In the genomic region with DNA sequence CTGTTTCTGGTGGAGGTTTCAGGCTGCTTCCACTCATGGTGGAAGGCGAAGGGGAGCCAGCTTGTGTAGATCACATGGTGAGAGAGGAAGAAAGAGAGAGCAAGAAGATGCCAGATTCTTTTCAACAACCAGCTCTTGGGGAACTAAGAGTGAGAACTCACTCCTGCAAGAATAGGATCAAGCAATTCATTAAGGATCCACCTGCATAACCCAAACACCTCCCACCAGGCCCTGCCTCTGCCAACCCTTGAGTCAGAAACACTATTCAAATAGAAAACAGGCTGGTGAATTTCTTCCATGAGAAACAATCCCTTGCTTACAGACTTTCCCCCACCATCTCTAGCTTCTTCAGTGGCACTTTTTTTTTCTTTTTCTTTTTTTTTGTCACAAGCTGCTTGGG, we compare ENCODE assay signal across 21 cellular contexts.
"Had no signal": no experiment of that assay in that cellular context is flagged by ENCODE, and none has a peak within 500 bp of the region (broad histone marks: within the 10 kb centered on the region; RNA-seq: fewer than 3 reads in every experiment).

No MANE protein-coding gene starts in this region.

- H3K27me3 Mint-ChIP-seq: activated naive CD4-positive, alpha-beta T cell treated with anti-CD3 and anti-CD28 coated beads, Interleukin-2, amount 50 U/mL, for 24 hours; memory B cell; naive thymus-derived CD4-positive, alpha-beta T cell; T-helper 17 cell had no signal

- H3K27ac Mint-ChIP-seq: activated naive CD4-positive, alpha-beta T cell treated with anti-CD3 and anti-CD28 coated beads, Interleukin-2, amount 50 U/mL, for 24 hours; memory B cell; naive thymus-derived CD4-positive, alpha-beta T cell; T-helper 17 cell had no signal

- H3K4me3 Mint-ChIP-seq: activated naive CD4-positive, alpha-beta T cell treated with anti-CD3 and anti-CD28 coated beads, Interleukin-2, amount 50 U/mL, for 24 hours; memory B cell; naive thymus-derived CD4-positive, alpha-beta T cell; T-helper 17 cell had no signal

- H3K79me2 ChIP-seq: parathyroid adenoma had no signal

- H3K36me3 ChIP-seq: adrenal gland, cardiac muscle cell, neutrophil, sigmoid colon, spleen, tibial artery, WERI-Rb-1 had no signal

- H3K9me3 ChIP-seq: adrenal gland, neutrophil, sigmoid colon, tibial artery had no signal

- H2AFZ ChIP-seq: parathyroid adenoma had no signal

- H3K9me3 Mint-ChIP-seq: activated naive CD4-positive, alpha-beta T cell treated with anti-CD3 and anti-CD28 coated beads, Interleukin-2, amount 50 U/mL, for 24 hours; memory B cell had no signal

- H3K27ac ChIP-seq: neutrophil, parathyroid adenoma, sigmoid colon, spleen, tibial artery, WERI-Rb-1 had no signal

- H3K4me1 Mint-ChIP-seq: activated naive CD4-positive, alpha-beta T cell treated with anti-CD3 and anti-CD28 coated beads, Interleukin-2, amount 50 U/mL, for 24 hours; memory B cell; naive thymus-derived CD4-positive, alpha-beta T cell; T-helper 17 cell had no signal

- H3K27me3 ChIP-seq: adrenal gland, cardiac muscle cell, neutrophil, sigmoid colon, spleen, tibial artery had no signal

- DNase-seq: activated CD4-positive, alpha-beta T cell treated with anti-CD3 and anti-CD28 coated beads, Interleukin-2, amount 50 U/mL, for 4 hours; activated gamma-delta T cell; adrenal gland; foreskin melanocyte; glutamatergic neuron; hypothalamus; kidney glomerular epithelial cell; left ventricle myocardium superior; naive thymus-derived CD4-positive, alpha-beta T cell; sigmoid colon; spleen; stimulated activated CD4-positive, alpha-beta T cell treated with anti-CD3 and anti-CD28 coated beads, Interleukin-4, amount 100 ng/mL, for 4 hours; stimulated activated naive CD4-positive, alpha-beta T cell; T-helper 17 cell; tibial artery; WERI-Rb-1 had no signal

- H3K9ac ChIP-seq: parathyroid adenoma had no signal

- H3K4me1 ChIP-seq: parathyroid adenoma, sigmoid colon, spleen, tibial artery had no signal

- ATAC-seq: left ventricle myocardium superior; naive thymus-derived CD4-positive, alpha-beta T cell; T-helper 17 cell had no signal

- H3K4me3 ChIP-seq: adrenal gland, cardiac muscle cell, sigmoid colon, spleen, tibial artery had no signal

- H3K36me3 Mint-ChIP-seq: activated naive CD4-positive, alpha-beta T cell treated with anti-CD3 and anti-CD28 coated beads, Interleukin-2, amount 50 U/mL, for 24 hours; memory B cell; naive thymus-derived CD4-positive, alpha-beta T cell had no signal
